8 cellular contexts compared by ENCODE assay signal in genomic region chr17:75504347-75505151, GRCh38. TPM values are rescaled to one million over a fixed set of nuclear protein-coding genes. Genes with fewer than 3 reads are reported as not detected.
DNase-seq lines count a peak whose midpoint lies in the region; ATAC-seq and TF ChIP-seq lines count a peak whose summit lies in the region.

No MANE protein-coding gene starts in this region.

- H3K4me1 ChIP-seq in thoracic aorta (ENCODE audit: control insufficient read depth in 1 of 2, low read depth in 2 of 2), result peaks cover 8 to 46% of the 10 kb centered on the region in 2 donors

- DNase-seq in NCI-H146 (lab: John Stamatoyannopoulos, UW), result peak; percentile 7
- DNase-seq in NCI-H146 treated with DMSO at 0.1 percent for 48 hours (lab: John Stamatoyannopoulos, UW; ENCODE audit: unreplicated experiment), result no peak
- DNase-seq in NCI-H774 (lab: John Stamatoyannopoulos, UW), result peak; percentile 4
- DNase-seq in activated naive CD4-positive, alpha-beta T cell treated with Interleukin-2 at 50 U/mL for 16 hours, result peak; percentile 39
- peak; percentile 94 for DNase-seq in iPS-NIHi11 (ENCODE audit: low spot score)
- DNase-seq in thoracic aorta (ENCODE audit: low spot score), result no peak
- no peak for DNase-seq in NCI-H2227 treated with DMSO at 0.1 percent for 48 hours (lab: John Stamatoyannopoulos, UW)

- peaks cover 30% of the 10 kb centered on the region for H3K36me3 ChIP-seq in thoracic aorta

- ATAC-seq in thoracic aorta (ENCODE audit: insufficient number of reproducible peaks, low FRiP score, low read depth) (no peak), HG03159 (IDR thresholded peaks at IDR 0.05; ENCODE audit: unreplicated experiment) (no peak)

- no peaks in the 10 kb centered on the region for H3K27me3 ChIP-seq in thoracic aorta (replicated peaks; ENCODE audit: insufficient read depth)

- peak; percentile 43 for TF ChIP-seq CTCF in thoracic aorta (IDR thresholded peaks at IDR 0.05)

- no peak overlapping the region for H3K27ac ChIP-seq in thoracic aorta

- H3K4me3 ChIP-seq in thoracic aorta, result no peak overlapping the region

- H3K9me3 ChIP-seq in thoracic aorta, result no peaks in the 10 kb centered on the region

RNA-seq across cellular contexts. Expression of gene CASKIN2, which starts 10.8 kb away (rescaled TPM):
- 10 to 100 TPM; 26.0 to 32.4 TPM for total RNA-seq in thoracic aorta

RNA-seq across cellular contexts. Expression of gene TSEN54, which starts 11.8 kb away (rescaled TPM):
- total RNA-seq in thoracic aorta, result 10 to 100 TPM; 17.1 to 48.6 TPM

RNA-seq across cellular contexts. Expression of gene LLGL2, which starts 20.9 kb away (rescaled TPM):
- 10 to 100 TPM in 1 of 2 donors, 1 to 10 TPM in 1; 6.4 to 20.0 TPM for total RNA-seq in thoracic aorta

RNA-seq across cellular contexts. Expression of gene TMEM94, which starts 48.1 kb away (rescaled TPM):
- 10 to 100 TPM; 57.1 to 83.4 TPM for total RNA-seq in thoracic aorta

Comparison
In these comparisons a context has a peak if more than half of its experiments do, and no peak if none do; other contexts are left out.
1. DNase-seq: peak in NCI-H146 (single experiment), NCI-H774 (single experiment), activated naive CD4-positive, alpha-beta T cell treated with Interleukin-2 at 50 U/mL for 16 hours (single experiment) and iPS-NIHi11 (single experiment); none in NCI-H146 treated with DMSO at 0.1 percent for 48 hours (single experiment), thoracic aorta (single experiment) and NCI-H2227 treated with DMSO at 0.1 percent for 48 hours (single experiment).